In genomic region chr13:98976941-98977340, GRCh38 we compare ENCODE assay signal across 14 cellular contexts. TPM values are rescaled to one million over a fixed set of nuclear protein-coding genes. Genes with fewer than 3 reads are reported as not detected.
A peak's percentile ranks its signal among the peaks of the same experiment; 100 is the strongest.
DNase-seq lines count a peak whose midpoint lies in the region; ATAC-seq and TF ChIP-seq lines count a peak whose summit lies in the region.
"Had no signal": no experiment of that assay in that cellular context is flagged by ENCODE, and none has a peak within 500 bp of the region (broad histone marks: within the 10 kb centered on the region; RNA-seq: fewer than 3 reads in every experiment).

No MANE protein-coding gene starts in this region.

- H2AFZ ChIP-seq in Karpas-422 (ENCODE audit: low read length), result no peak overlapping the region

- 0 out of 2 replicates have a peak, but pooled peaks cover 8% of the 10 kb centered on the region for H4K20me1 ChIP-seq in Karpas-422 (ENCODE audit: insufficient read depth, low read depth, low read length)

- DNase-seq in Calu3, result no peak
- no peak for DNase-seq in right cardiac atrium
- no peak for DNase-seq in retinal pigment epithelial cell (ENCODE audit: low read depth)
- no peak for DNase-seq in CD4-positive, alpha-beta memory T cell
- no peak for DNase-seq in amniotic stem cell (lab: John Stamatoyannopoulos, UW)
- DNase-seq in GM19240 (ENCODE audit: insufficient read length, low spot score), result no peak
- no peak for DNase-seq in Karpas-422
- DNase-seq: activated CD4-positive, alpha-beta T cell treated with anti-CD3 and anti-CD28 coated beads for 36 hours; body of pancreas; CD8-positive, alpha-beta memory T cell; NCI-H1105 treated with DMSO at 0.1 percent for 48 hours; small intestine; stimulated activated naive B cell treated with anti-CD40 and anti-IgM and Interleukin-4, amounts not matched to agents 10 μg/mL and 1 μg/mL and 100 μg/mL, for 72 hours had no signal

- no peaks in the 10 kb centered on the region for H3K79me2 ChIP-seq in Karpas-422 (ENCODE audit: low read length)

- TF ChIP-seq CTCF in Calu3 (IDR thresholded peaks at IDR 0.05; ENCODE audit: unreplicated experiment) (no peak), retinal pigment epithelial cell (conservative IDR thresholded peaks at IDR 0.05; ENCODE audit: low read depth, low read length) (no peak)

- H3K36me3 Mint-ChIP-seq in Calu3 (ENCODE audit: insufficient read depth, unreplicated experiment), result peaks cover 5% of the 10 kb centered on the region
- H3K36me3 Mint-ChIP-seq in CD4-positive, alpha-beta memory T cell, result no peaks in the 10 kb centered on the region
- H3K36me3 Mint-ChIP-seq: stimulated activated naive B cell treated with anti-CD40 and anti-IgM and Interleukin-4, amounts not matched to agents 10 μg/mL and 1 μg/mL and 100 μg/mL, for 72 hours had no signal

- no peak for ATAC-seq in right cardiac atrium
- ATAC-seq: activated CD4-positive, alpha-beta T cell treated with anti-CD3 and anti-CD28 coated beads for 36 hours; stimulated activated naive B cell treated with anti-CD40 and anti-IgM and Interleukin-4, amounts not matched to agents 10 μg/mL and 1 μg/mL and 100 μg/mL, for 72 hours had no signal

- H3K9me2 ChIP-seq in Karpas-422 (replicated peaks; ENCODE audit: insufficient read depth, low read length), result no peaks in the 10 kb centered on the region

- CTCF ChIA-PET in Calu3 (lab: Charles Lee), result no interaction called here
- CTCF ChIA-PET in CD4-positive, alpha-beta memory T cell (lab: Charles Lee; ENCODE audit: partially characterized antibody), result no interaction called here

- TSS peak; percentile 38 for BruUV-seq in Calu3 (replicated peaks; lab: Mats Ljungman, UMichigan)

- H3K27ac Mint-ChIP-seq in Calu3 (ENCODE audit: unreplicated experiment), result no peak overlapping the region
- peak overlapping the region in 1 of 7 donors; percentile 54 for H3K27ac Mint-ChIP-seq in CD4-positive, alpha-beta memory T cell
- H3K27ac Mint-ChIP-seq: stimulated activated naive B cell treated with anti-CD40 and anti-IgM and Interleukin-4, amounts not matched to agents 10 μg/mL and 1 μg/mL and 100 μg/mL, for 72 hours had no signal

- intact Hi-C loops in Calu3 (cut with micrococcal nuclease; ENCODE audit: unreplicated experiment) (loop anchor here (5.0 kb wide), 1 partner anchor 55 kb away; no protein-coding TSS in a partner anchor), right cardiac atrium (cut with DNase I) (loop anchor here in 1 of 4 donors (10.0 kb wide), 1 partner anchor 62 kb away; no protein-coding TSS in a partner anchor)
- intact Hi-C loops in CD4-positive, alpha-beta memory T cell (cut with micrococcal nuclease), result no loop called here

- no peaks in the 10 kb centered on the region for H3K27me3 Mint-ChIP-seq in Calu3 (ENCODE audit: unreplicated experiment)
- H3K27me3 Mint-ChIP-seq in CD4-positive, alpha-beta memory T cell, result no peaks in the 10 kb centered on the region
- H3K27me3 Mint-ChIP-seq: activated CD4-positive, alpha-beta T cell treated with anti-CD3 and anti-CD28 coated beads for 36 hours; CD8-positive, alpha-beta memory T cell; stimulated activated naive B cell treated with anti-CD40 and anti-IgM and Interleukin-4, amounts not matched to agents 10 μg/mL and 1 μg/mL and 100 μg/mL, for 72 hours had no signal

- H3K27me3 ChIP-seq in right cardiac atrium (ENCODE audit: control insufficient read depth, insufficient read depth), result no peaks in the 10 kb centered on the region
- no peaks in the 10 kb centered on the region for H3K27me3 ChIP-seq in CD4-positive, alpha-beta memory T cell (ENCODE audit: insufficient read depth, low read length)
- no peaks in the 10 kb centered on the region for H3K27me3 ChIP-seq in Karpas-422 (ENCODE audit: low read length)
- H3K27me3 ChIP-seq: body of pancreas had no signal

- WGBS in right cardiac atrium, result 16% methylated on average over 2 of the region's 2 CpGs

- POLR2A ChIA-PET in CD4-positive, alpha-beta memory T cell (lab: Charles Lee; ENCODE audit: partially characterized antibody), result interaction anchor here (0.6 kb wide), 1 partner anchor 87 kb away, joined by 4 read pairs; no protein-coding TSS in a partner anchor

- peak overlapping the region; percentile 68 for H3K4me3 Mint-ChIP-seq in Calu3 (ENCODE audit: low read depth, unreplicated experiment)
- H3K4me3 Mint-ChIP-seq in CD4-positive, alpha-beta memory T cell, result peak overlapping the region in 1 of 8 donors; percentile 38
- H3K4me3 Mint-ChIP-seq: activated CD4-positive, alpha-beta T cell treated with anti-CD3 and anti-CD28 coated beads for 36 hours; CD8-positive, alpha-beta memory T cell; stimulated activated naive B cell treated with anti-CD40 and anti-IgM and Interleukin-4, amounts not matched to agents 10 μg/mL and 1 μg/mL and 100 μg/mL, for 72 hours had no signal

- peak overlapping the region; percentile 87 for H3K27ac ChIP-seq in angular gyrus (ENCODE audit: low read depth, low read length)
- H3K27ac ChIP-seq in right cardiac atrium (ENCODE audit: low read length), result peak overlapping the region; percentile 12
- H3K27ac ChIP-seq in CD4-positive, alpha-beta memory T cell (ENCODE audit: low read depth, low read length), result no peak overlapping the region
- H3K27ac ChIP-seq in Karpas-422 (ENCODE audit: low read length), result no peak overlapping the region

- peaks cover 6% of the 10 kb centered on the region for H3K4me1 ChIP-seq in right cardiac atrium (ENCODE audit: control insufficient read depth, insufficient read depth, low read length)
- peaks cover 52% of the 10 kb centered on the region for H3K4me1 ChIP-seq in CD4-positive, alpha-beta memory T cell (ENCODE audit: insufficient read depth, low read length)
- H3K4me1 ChIP-seq in Karpas-422 (ENCODE audit: low read length), result peaks cover 7% of the 10 kb centered on the region; the same call in 1 of the 2 replicates

- H3K4me1 Mint-ChIP-seq in Calu3 (ENCODE audit: low read depth, unreplicated experiment), result peaks cover 14% of the 10 kb centered on the region
- peaks cover 46 to 75% (median 65%) of the 10 kb centered on the region in 4 donors for H3K4me1 Mint-ChIP-seq in CD4-positive, alpha-beta memory T cell

- H3K4me3 ChIP-seq in right cardiac atrium (ENCODE audit: low read length) (peak overlapping the region; percentile 53), retinal pigment epithelial cell (ENCODE audit: low read length) (peak overlapping the region; percentile 41), Karpas-422 (ENCODE audit: low read length) (no peak overlapping the region)
- no peak overlapping the region for H3K4me3 ChIP-seq in CD4-positive, alpha-beta memory T cell (ENCODE audit: low read length in 2 of 2)
- H3K4me3 ChIP-seq: body of pancreas had no signal

- H3K9me3 Mint-ChIP-seq in Calu3 (ENCODE audit: low read depth, unreplicated experiment), result no peaks in the 10 kb centered on the region
- peaks cover 0 to 2% (median 0%) of the 10 kb centered on the region in 8 donors for H3K9me3 Mint-ChIP-seq in CD4-positive, alpha-beta memory T cell
- H3K9me3 Mint-ChIP-seq: CD8-positive, alpha-beta memory T cell had no signal

- no peaks in the 10 kb centered on the region for H3K36me3 ChIP-seq in CD4-positive, alpha-beta memory T cell (ENCODE audit: insufficient read depth, low read length)
- H3K36me3 ChIP-seq in Karpas-422 (ENCODE audit: insufficient read depth, low read length), result no peaks in the 10 kb centered on the region

- no peak overlapping the region for H3K4me2 ChIP-seq in Karpas-422 (ENCODE audit: low read depth, low read length, poor library complexity, severe bottlenecking)

- H3K9me3 ChIP-seq in right cardiac atrium (ENCODE audit: control insufficient read depth, low read length) (no peaks in the 10 kb centered on the region), Karpas-422 (ENCODE audit: low read length) (no peaks in the 10 kb centered on the region)
- no peaks in the 10 kb centered on the region for H3K9me3 ChIP-seq in CD4-positive, alpha-beta memory T cell (ENCODE audit: control insufficient read depth in 1 of 2, low read length in 2 of 2)
- H3K9me3 ChIP-seq: body of pancreas had no signal

- no peak overlapping the region for H3K9ac ChIP-seq in Karpas-422 (ENCODE audit: low read length)

RNA-seq across cellular contexts. Expression of gene DOCK9, which starts 0.9 kb away (rescaled TPM):
- total RNA-seq in Calu3 (2022) (21.1 and 26.2 TPM in 2 replicates), right cardiac atrium (10 to 100 TPM; 39.4 to 59.7 (median 57.2) TPM)
- 26.8 TPM for polyA plus RNA-seq in right cardiac atrium
- total RNA-seq in CD4-positive, alpha-beta memory T cell, result 100 to 1,000 TPM; 194 to 197 TPM
- 10 to 100 TPM in 1 of 2 donors, 1 to 10 TPM in 1; 6.3 to 44.0 TPM for polyA plus RNA-seq in CD4-positive, alpha-beta memory T cell
- total RNA-seq in Karpas-422 (2014; rRNA removed; shearing (Covaris generic); ENCODE audit: low replicate concordance), result 3.7 and 6.7 TPM in 2 replicates

Comparison
In these comparisons a context has a peak if more than half of its experiments do, and no peak if none do; other contexts are left out.
1. H3K27ac ChIP-seq: peak in angular gyrus (single experiment) and right cardiac atrium (single experiment); none in CD4-positive, alpha-beta memory T cell (single experiment) and Karpas-422 (single experiment).
2. H3K4me3 ChIP-seq: peak in right cardiac atrium (single experiment) and retinal pigment epithelial cell (single experiment); none in CD4-positive, alpha-beta memory T cell (0 of 2) and Karpas-422 (single experiment).